Comparison of ENCODE assay signal across 8 cellular contexts in genomic region chr13:59391696-59392095, GRCh38.
DNase-seq lines count a peak whose midpoint lies in the region; ATAC-seq and TF ChIP-seq lines count a peak whose summit lies in the region.

No MANE protein-coding gene starts in this region.

- no peaks in the 10 kb centered on the region for H3K79me2 ChIP-seq in smooth muscle cell (ENCODE audit: low read depth)

- POLR2A ChIA-PET in HEK293T (lab: Yijun Ruan, JAX), result no interaction called here

- ATAC-seq in right cardiac atrium, result peak; percentile 72 to 85

- H3K4me2 ChIP-seq in smooth muscle cell, result peak overlapping the region; percentile 30

- H3K27me3 Mint-ChIP-seq in activated T-cell treated with anti-CD3 and anti-CD28 coated beads, Interleukin-2, amount 50 U/mL, for 24 hours, result peaks cover 4% of the 10 kb centered on the region

- H3K9me3 ChIP-seq in right cardiac atrium (ENCODE audit: control insufficient read depth, low read length) (no peaks in the 10 kb centered on the region), smooth muscle cell (replicated peaks; ENCODE audit: low read depth) (no peaks in the 10 kb centered on the region)

- no peaks in the 10 kb centered on the region for H3K36me3 Mint-ChIP-seq in activated T-cell treated with anti-CD3 and anti-CD28 coated beads, Interleukin-2, amount 50 U/mL, for 24 hours (ENCODE audit: low read depth)

- H3K4me1 ChIP-seq in right cardiac atrium (ENCODE audit: control insufficient read depth, insufficient read depth, low read length) (no peaks in the 10 kb centered on the region), smooth muscle cell (ENCODE audit: low read depth) (no peaks in the 10 kb centered on the region)

- TF ChIP-seq CTCF in smooth muscle cell (IDR thresholded peaks at IDR 0.05; ENCODE audit: borderline replicate concordance, insufficient read depth, poor library complexity, severe bottlenecking), result peak; percentile 77

- intact Hi-C loops in right cardiac atrium (cut with DNase I), result loop anchor here in 3 of 4 donors (5.0 to 10.0 kb wide), 2 partner anchors 283 to 286 kb away; no protein-coding TSS in a partner anchor

- H2AFZ ChIP-seq in smooth muscle cell (ENCODE audit: low read depth), result peak overlapping the region; percentile 96

- CTCF ChIA-PET in HEK293T (lab: Yijun Ruan, JAX), result interaction anchor here (0.6 to 0.7 kb wide), 2 partner anchors 649 to 1511 kb away, joined by 3 to 4 read pairs; no protein-coding TSS in a partner anchor

- H3K9ac ChIP-seq in smooth muscle cell (ENCODE audit: low read depth), result no peak overlapping the region

- no peaks in the 10 kb centered on the region for H3F3A ChIP-seq in smooth muscle cell (ENCODE audit: low read depth)

- H3K27me3 ChIP-seq in right cardiac atrium (ENCODE audit: control insufficient read depth, insufficient read depth) (no peaks in the 10 kb centered on the region), smooth muscle cell (ENCODE audit: low read depth) (no peaks in the 10 kb centered on the region)

- H3K36me3 ChIP-seq in smooth muscle cell (ENCODE audit: low read depth), result no peaks in the 10 kb centered on the region

- WGBS in right cardiac atrium, result 25% methylated on average over 2 of the region's 2 CpGs
- 21% methylated on average over 2 of the region's 2 CpGs for WGBS in smooth muscle cell (ENCODE audit: low lambda C conversion rate)

- H3K27ac ChIP-seq in right cardiac atrium (ENCODE audit: low read length) (no peak overlapping the region), smooth muscle cell (ENCODE audit: low read depth) (no peak overlapping the region)

- no peaks in the 10 kb centered on the region for H3K9me3 Mint-ChIP-seq in activated T-cell treated with anti-CD3 and anti-CD28 coated beads, Interleukin-2, amount 50 U/mL, for 24 hours

- H3K27ac Mint-ChIP-seq in activated T-cell treated with anti-CD3 and anti-CD28 coated beads, Interleukin-2, amount 50 U/mL, for 24 hours, result no peak overlapping the region

- H4K20me1 ChIP-seq in smooth muscle cell (ENCODE audit: low read depth), result no peaks in the 10 kb centered on the region

- no peaks in the 10 kb centered on the region for H3K4me1 Mint-ChIP-seq in activated T-cell treated with anti-CD3 and anti-CD28 coated beads, Interleukin-2, amount 50 U/mL, for 24 hours (ENCODE audit: low read depth)

- DNase-seq in activated T-cell treated with anti-CD3 and anti-CD28 coated beads for 24 hours (ENCODE audit: low read depth) (peak; percentile 35), HEK293T (ENCODE audit: extremely low spot score) (peak; percentile 58), LoVo (ENCODE audit: low spot score) (peak; percentile 63), SHP77 (lab: John Stamatoyannopoulos, UW) (peak; percentile 20 to 28), amniotic epithelial cell (ENCODE audit: low read depth) (peak; percentile 68), right cardiac atrium (no peak), smooth muscle cell (lab: John Stamatoyannopoulos, UW; ENCODE audit: unreplicated experiment) (no peak)
- DNase-seq in activated T-cell treated with anti-CD3 and anti-CD28 coated beads, Interleukin-2, amount 50 U/mL, for 24 hours, result no peak

- no peak overlapping the region for H3K4me3 Mint-ChIP-seq in activated T-cell treated with anti-CD3 and anti-CD28 coated beads, Interleukin-2, amount 50 U/mL, for 24 hours

- H3K4me3 ChIP-seq in right cardiac atrium (ENCODE audit: low read length) (no peak overlapping the region), smooth muscle cell (no peak overlapping the region)

TF ChIP-seq in HEK293T, 16 proteins besides CTCF, POLR2A, EP300 and RAD21:
- TF ChIP-seq FOXK2 (IDR thresholded peaks at IDR 0.05) (no peak), CTBP1 (IDR thresholded peaks at IDR 0.05; ENCODE audit: borderline replicate concordance) (no peak), LEF1 (IDR thresholded peaks at IDR 0.05; ENCODE audit: borderline replicate concordance) (no peak), FOXM1 (IDR thresholded peaks at IDR 0.05; ENCODE audit: borderline replicate concordance) (no peak), HDGF (IDR thresholded peaks at IDR 0.05; ENCODE audit: borderline replicate concordance) (no peak), ELF4 (IDR thresholded peaks at IDR 0.05) (peak; percentile 36; the same call in 1 of the 2 replicates)

Comparison
In these comparisons a context has a peak if more than half of its experiments do, and no peak if none do; other contexts are left out.
1. DNase-seq: peak in activated T-cell treated with anti-CD3 and anti-CD28 coated beads for 24 hours (single experiment), HEK293T (single experiment), LoVo (single experiment), SHP77 (2 of 2) and amniotic epithelial cell (single experiment); none in activated T-cell treated with anti-CD3 and anti-CD28 coated beads, Interleukin-2, amount 50 U/mL, for 24 hours (single experiment), right cardiac atrium (0 of 3) and smooth muscle cell (single experiment).